In genomic region chr4:164977243-164978164, GRCh38 we compare ENCODE assay signal across 8 cellular contexts. TPM values are rescaled to one million over a fixed set of nuclear protein-coding genes. Genes with fewer than 3 reads are reported as not detected.
DNase-seq lines count a peak whose midpoint lies in the region; ATAC-seq, FAIRE-seq and TF ChIP-seq lines count a peak whose summit lies in the region.

TRIM61 (minus strand) TSS chr4:164977657; CDS start chr4:164970002, 7,655 bp downstream.

- peak within 1 kb of the TSS; percentile 54 to 57 for H3K4me3 ChIP-seq in cardiac fibroblast (replicated peaks in 1 of 2; ENCODE audit: low read depth in 2 of 2, low read length in 2 of 2)
- H3K4me3 ChIP-seq in mononuclear cell (ENCODE audit: low read length) = peak within 1 kb of the TSS; percentile 48

- TF ChIP-seq CTCF in cardiac fibroblast (IDR thresholded peaks at IDR 0.05; ENCODE audit: low read depth, low read length) = no peak

- no peaks in the 10 kb centered on the region for H3K27me3 ChIP-seq in mononuclear cell (ENCODE audit: insufficient read depth, low read length)

- FAIRE-seq in frontal cortex (lab: Jason Lieb, UNC) = no peak

- H3K4me1 ChIP-seq in mononuclear cell (ENCODE audit: insufficient read depth, low read length) = no peaks in the 10 kb centered on the region

- DNase-seq in T-helper 2 cell (peak in 3 of 5 experiments; percentile 4 to 76 (median 5)), cardiac fibroblast (ENCODE audit: low read depth in 2 of 2) (peak; percentile 36 to 75), frontal cortex (ENCODE audit: low spot score in 2 of 2) (no peak), NCI-H1694 (lab: John Stamatoyannopoulos, UW) (no peak)
- DNase-seq in stimulated activated CD8-positive, alpha-beta memory T cell treated with anti-CD3 and anti-CD28 coated beads, Interleukin-7, amount 100 ng/mL, for 4 hours (ENCODE audit: low read depth in 2 of 2) = peak; percentile 22 to 44

- peak; percentile 88 for TF ChIP-seq POLR2A in GM15510 (IDR thresholded peaks at IDR 0.05; ENCODE audit: borderline replicate concordance, extremely low read depth, insufficient read length)

- ATAC-seq in HG02763 (IDR thresholded peaks at IDR 0.05; ENCODE audit: unreplicated experiment) = peak; percentile 99

- no peaks in the 10 kb centered on the region for H3K9me3 ChIP-seq in mononuclear cell (ENCODE audit: low read depth, low read length)

RNA-seq across cellular contexts. Expression of gene TRIM61, which starts in this region (rescaled TPM):
- total RNA-seq in mononuclear cell (0.52 TPM), frontal cortex (1.6 TPM)

Comparison
In these comparisons a context has a peak if more than half of its experiments do, and no peak if none do; other contexts are left out.
1. DNase-seq: peak in T-helper 2 cell (3 of 5), cardiac fibroblast (2 of 2) and stimulated activated CD8-positive, alpha-beta memory T cell treated with anti-CD3 and anti-CD28 coated beads, Interleukin-7, amount 100 ng/mL, for 4 hours (2 of 2); none in frontal cortex (0 of 2) and NCI-H1694 (single experiment).